ENCODE assay signal across 8 cellular contexts in the genomic region with DNA sequence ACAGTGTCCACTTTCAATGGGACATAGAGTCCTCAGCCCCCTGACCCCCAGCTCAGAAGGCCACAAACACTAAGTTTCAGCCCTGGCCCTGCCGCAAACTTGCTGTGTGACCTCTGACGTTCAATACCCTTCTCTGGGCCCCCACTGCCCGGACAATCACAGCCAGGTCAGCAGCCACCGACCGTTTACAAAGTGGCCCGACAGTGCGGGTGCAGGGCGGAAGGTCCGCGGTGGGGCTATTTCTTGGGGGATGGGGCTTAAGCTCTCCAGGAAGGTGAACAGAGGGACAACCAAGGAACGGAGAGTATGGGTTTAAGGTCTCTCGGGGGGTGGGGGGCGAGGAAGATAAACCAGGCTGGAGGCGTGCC. TPM values are rescaled to one million over a fixed set of nuclear protein-coding genes. Genes with fewer than 3 reads are reported as not detected.
A peak's percentile ranks its signal among the peaks of the same experiment; 100 is the strongest.
DNase-seq lines count a peak whose midpoint lies in the region; ATAC-seq and TF ChIP-seq lines count a peak whose summit lies in the region.

No MANE protein-coding gene starts in this region.

- no peak for TF ChIP-seq CTCF in Panc1 (IDR thresholded peaks at IDR 0.05)
- no peak for TF ChIP-seq CTCF in endodermal cell (conservative IDR thresholded peaks at IDR 0.05)

- CTCF ChIA-PET in Panc1 (lab: Charles Lee): no interaction called here

- peaks cover 10% of the 10 kb centered on the region for H3K36me3 Mint-ChIP-seq in CD4-positive, CD25-positive, alpha-beta regulatory T cell
- peaks cover 38% of the 10 kb centered on the region for H3K36me3 Mint-ChIP-seq in endodermal cell (ENCODE audit: low read depth)

- no peaks in the 10 kb centered on the region for H3K9me3 ChIP-seq in CD4-positive, CD25-positive, alpha-beta regulatory T cell (ENCODE audit: control insufficient read depth in 2 of 2, low read length in 2 of 2)
- H3K9me3 ChIP-seq in Panc1 (ENCODE audit: control insufficient read depth, insufficient read depth, low read depth, low read length): no peaks in the 10 kb centered on the region
- no peaks in the 10 kb centered on the region for H3K9me3 ChIP-seq in endodermal cell (ENCODE audit: control insufficient read depth, low read length)
- no peaks in the 10 kb centered on the region for H3K9me3 ChIP-seq in neuron (ENCODE audit: low read length)

- H3K27ac Mint-ChIP-seq in CD4-positive, CD25-positive, alpha-beta regulatory T cell: peak overlapping the region; percentile 85 to 100 (median 97)
- H3K27ac Mint-ChIP-seq in endodermal cell: peak overlapping the region; percentile 100

- BruUV-seq in Panc1 (replicated peaks; lab: Mats Ljungman, UMichigan): no TSS peak

- DNase-seq in CD4-positive, CD25-positive, alpha-beta regulatory T cell: no peak
- DNase-seq in Panc1 (ENCODE audit: low read depth, low spot score) (no peak), endodermal cell (no peak)
- DNase-seq in NK-92 treated with Interleukin-12 subunit alpha and Interleukin-12 subunit beta, amount 100 ng/mL, for 24 hours (lab: John Stamatoyannopoulos, UW): no peak

- H3K27ac ChIP-seq in CD4-positive, CD25-positive, alpha-beta regulatory T cell (ENCODE audit: insufficient read depth, low read length, poor library complexity, severe bottlenecking): peak overlapping the region; percentile 92
- H3K27ac ChIP-seq in Panc1 (ENCODE audit: low read length) (peak overlapping the region; percentile 89), endodermal cell (ENCODE audit: low read depth, low read length) (peak overlapping the region; percentile 88)

- H3K9me3 Mint-ChIP-seq in CD4-positive, CD25-positive, alpha-beta regulatory T cell: no peaks in the 10 kb centered on the region
- H3K9me3 Mint-ChIP-seq in endodermal cell: no peaks in the 10 kb centered on the region

- H3K4me1 ChIP-seq in CD4-positive, CD25-positive, alpha-beta regulatory T cell (ENCODE audit: control insufficient read depth, insufficient read depth, low read length, poor library complexity, severe bottlenecking): peaks cover 42% of the 10 kb centered on the region
- no peaks in the 10 kb centered on the region; the same call in 1 of the 2 replicates for H3K4me1 ChIP-seq in Panc1 (ENCODE audit: control insufficient read depth, insufficient read depth, low read length)
- H3K4me1 ChIP-seq in endodermal cell (ENCODE audit: control insufficient read depth, insufficient read depth, low read length): no peaks in the 10 kb centered on the region
- peaks cover 19% of the 10 kb centered on the region for H3K4me1 ChIP-seq in neuron (ENCODE audit: insufficient read depth, low read length)

- H3K27me3 Mint-ChIP-seq in CD4-positive, CD25-positive, alpha-beta regulatory T cell: peaks cover 6% of the 10 kb centered on the region
- H3K27me3 Mint-ChIP-seq in endodermal cell (ENCODE audit: insufficient read depth): peaks cover 8% of the 10 kb centered on the region

- H3K4me3 Mint-ChIP-seq in CD4-positive, CD25-positive, alpha-beta regulatory T cell: peak overlapping the region; percentile 95 to 99 (median 99)
- peak overlapping the region; percentile 96 for H3K4me3 Mint-ChIP-seq in endodermal cell

- no peaks in the 10 kb centered on the region for H3K27me3 ChIP-seq in CD4-positive, CD25-positive, alpha-beta regulatory T cell (ENCODE audit: control insufficient read depth, insufficient read depth, low read length)
- H3K27me3 ChIP-seq in Panc1 (ENCODE audit: control insufficient read depth, insufficient read depth, low read length): no peaks in the 10 kb centered on the region
- H3K27me3 ChIP-seq in endodermal cell (ENCODE audit: control insufficient read depth, insufficient read depth, low read length, poor library complexity, severe bottlenecking): no peaks in the 10 kb centered on the region
- H3K27me3 ChIP-seq in neuron (ENCODE audit: insufficient read depth, low read length): no peaks in the 10 kb centered on the region

- 0 to 6% methylated on average over 4 to 14 of the region's 14 CpGs for WGBS in endodermal cell (ENCODE audit: insufficient coverage in 1 of 2, insufficient read length in 1 of 2), 2 experiments

- H3K4me3 ChIP-seq in CD4-positive, CD25-positive, alpha-beta regulatory T cell (ENCODE audit: low read depth, low read length): peak overlapping the region; percentile 73
- H3K4me3 ChIP-seq in Panc1 (ENCODE audit: low read depth in 2 of 2, low read length in 2 of 2) (peak overlapping the region; percentile 89 to 92), endodermal cell (ENCODE audit: low read length) (peak overlapping the region; percentile 97), neuron (ENCODE audit: low read length) (peak overlapping the region; percentile 82)

- ATAC-seq in CD4-positive, CD25-positive, alpha-beta regulatory T cell (ENCODE audit: low read depth in 2 of 2): no peak
- ATAC-seq in Panc1 (peak; percentile 11), HG02852 (IDR thresholded peaks at IDR 0.05; ENCODE audit: unreplicated experiment) (no peak), HG03280 (IDR thresholded peaks at IDR 0.05; ENCODE audit: unreplicated experiment) (no peak), HG02840 (IDR thresholded peaks at IDR 0.05; ENCODE audit: low FRiP score, unreplicated experiment) (no peak)

- POLR2A ChIA-PET in Panc1 (lab: Charles Lee): interaction anchor here (0.6 to 1.0 kb wide), 2 partner anchors 25 to 298 kb away, joined by 4 to 12 read pairs; no protein-coding TSS in a partner anchor

- in situ Hi-C loops in Panc1 (cut with HindIII; ENCODE audit: low pct_unique_long_range_greater_than_20kb, low sequenced_read_pairs): no loop called here

- H3K36me3 ChIP-seq in CD4-positive, CD25-positive, alpha-beta regulatory T cell (ENCODE audit: control insufficient read depth, insufficient read depth, low read length): peaks cover 41% of the 10 kb centered on the region
- H3K36me3 ChIP-seq in Panc1 (ENCODE audit: control insufficient read depth, insufficient read depth, low read length) (peaks cover 9% of the 10 kb centered on the region), endodermal cell (ENCODE audit: control insufficient read depth, insufficient read depth, low read length) (peaks cover 42% of the 10 kb centered on the region), neuron (ENCODE audit: insufficient read depth, low read length) (peaks cover 39% of the 10 kb centered on the region)

- peak overlapping the region; percentile 61 for H3K9ac ChIP-seq in endodermal cell (ENCODE audit: extremely low read depth, low read length, poor library complexity, severe bottlenecking)

- H3K4me1 Mint-ChIP-seq in CD4-positive, CD25-positive, alpha-beta regulatory T cell: peaks cover 11 to 70% (median 38%) of the 10 kb centered on the region in 4 donors
- H3K4me1 Mint-ChIP-seq in endodermal cell: peaks cover 2% of the 10 kb centered on the region

- intact Hi-C loops in Panc1 (cut with micrococcal nuclease; ENCODE audit: unreplicated experiment): no loop called here

- H2AFZ ChIP-seq in neuron (ENCODE audit: low read depth, low read length): peak overlapping the region; percentile 94

RNA-seq across cellular contexts. Expression of gene SMIM7, which starts 0.5 kb away (rescaled TPM):
- total RNA-seq in CD4-positive, CD25-positive, alpha-beta regulatory T cell: 71.0 TPM
- 10 to 100 TPM; 61.5 to 73.1 (median 65.6) TPM for polyA plus RNA-seq in CD4-positive, CD25-positive, alpha-beta regulatory T cell
- total RNA-seq in Panc1 (2021; ENCODE audit: unreplicated experiment): 70.7 TPM
- polyA plus RNA-seq in Panc1 (2012; ENCODE audit: insufficient read length): 47.5 TPM
- 10 to 100 TPM; 57.6 to 91.4 TPM for total RNA-seq in endodermal cell
- polyA plus RNA-seq in endodermal cell (2013, experiment 1 of 2): 72.8 TPM
- 68.6 TPM for polyA plus RNA-seq in endodermal cell (2013, experiment 2 of 2)

RNA-seq across cellular contexts. Expression of gene TMEM38A, which starts 1.5 kb away (rescaled TPM):
- 1.0 TPM for total RNA-seq in CD4-positive, CD25-positive, alpha-beta regulatory T cell
- polyA plus RNA-seq in CD4-positive, CD25-positive, alpha-beta regulatory T cell: 1 to 10 TPM; 2.7 to 5.7 (median 3.8) TPM
- 8.4 TPM for total RNA-seq in Panc1 (2021; ENCODE audit: unreplicated experiment)
- 11.7 TPM for polyA plus RNA-seq in Panc1 (2012; ENCODE audit: insufficient read length)
- total RNA-seq in endodermal cell: 1 to 10 TPM; 5.1 to 6.8 TPM
- polyA plus RNA-seq in endodermal cell (2013, experiment 1 of 2): 2.9 TPM
- 2.2 TPM for polyA plus RNA-seq in endodermal cell (2013, experiment 2 of 2)

RNA-seq across cellular contexts. Expression of gene MED26, which starts 31.4 kb away (rescaled TPM):
- total RNA-seq in CD4-positive, CD25-positive, alpha-beta regulatory T cell: 62.5 TPM
- polyA plus RNA-seq in CD4-positive, CD25-positive, alpha-beta regulatory T cell: 1 to 10 TPM; 2.9 to 4.6 (median 3.9) TPM
- total RNA-seq in Panc1 (2021; ENCODE audit: unreplicated experiment) (8.8 TPM), endodermal cell (10 to 100 TPM; 10.8 to 11.8 TPM)
- polyA plus RNA-seq in Panc1 (2012; ENCODE audit: insufficient read length): 6.6 TPM
- polyA plus RNA-seq in endodermal cell (2013, experiment 1 of 2): 6.3 TPM
- polyA plus RNA-seq in endodermal cell (2013, experiment 2 of 2): 7.2 TPM
